ENCODE assay signal across 1 cellular context in the genomic region with DNA sequence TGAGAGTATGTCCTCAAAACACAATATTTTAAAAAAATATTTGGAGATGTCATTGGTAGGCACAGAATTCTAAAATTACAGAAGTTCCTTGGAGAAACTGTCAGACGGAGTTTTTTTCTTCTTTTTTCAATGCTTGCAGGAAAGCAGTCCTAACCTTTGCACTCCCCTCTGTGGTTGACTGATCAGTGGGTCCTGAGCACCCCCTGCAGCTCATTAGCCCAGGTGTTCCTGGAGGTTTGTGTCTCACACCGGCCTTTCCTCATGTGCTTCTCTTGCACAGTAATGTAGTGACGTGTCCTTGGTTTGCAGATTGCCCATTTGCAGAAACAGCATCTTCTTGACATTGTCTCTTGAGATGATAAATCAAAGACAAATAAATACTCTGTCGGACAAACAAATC.
TF ChIP-seq lines count a peak whose summit lies in the region.

No MANE protein-coding gene starts in this region.

TF ChIP-seq in GM23338, 12 proteins besides CTCF, POLR2A, EP300 and RAD21 (continued from another document):
- TF ChIP-seq, protein P1, sequence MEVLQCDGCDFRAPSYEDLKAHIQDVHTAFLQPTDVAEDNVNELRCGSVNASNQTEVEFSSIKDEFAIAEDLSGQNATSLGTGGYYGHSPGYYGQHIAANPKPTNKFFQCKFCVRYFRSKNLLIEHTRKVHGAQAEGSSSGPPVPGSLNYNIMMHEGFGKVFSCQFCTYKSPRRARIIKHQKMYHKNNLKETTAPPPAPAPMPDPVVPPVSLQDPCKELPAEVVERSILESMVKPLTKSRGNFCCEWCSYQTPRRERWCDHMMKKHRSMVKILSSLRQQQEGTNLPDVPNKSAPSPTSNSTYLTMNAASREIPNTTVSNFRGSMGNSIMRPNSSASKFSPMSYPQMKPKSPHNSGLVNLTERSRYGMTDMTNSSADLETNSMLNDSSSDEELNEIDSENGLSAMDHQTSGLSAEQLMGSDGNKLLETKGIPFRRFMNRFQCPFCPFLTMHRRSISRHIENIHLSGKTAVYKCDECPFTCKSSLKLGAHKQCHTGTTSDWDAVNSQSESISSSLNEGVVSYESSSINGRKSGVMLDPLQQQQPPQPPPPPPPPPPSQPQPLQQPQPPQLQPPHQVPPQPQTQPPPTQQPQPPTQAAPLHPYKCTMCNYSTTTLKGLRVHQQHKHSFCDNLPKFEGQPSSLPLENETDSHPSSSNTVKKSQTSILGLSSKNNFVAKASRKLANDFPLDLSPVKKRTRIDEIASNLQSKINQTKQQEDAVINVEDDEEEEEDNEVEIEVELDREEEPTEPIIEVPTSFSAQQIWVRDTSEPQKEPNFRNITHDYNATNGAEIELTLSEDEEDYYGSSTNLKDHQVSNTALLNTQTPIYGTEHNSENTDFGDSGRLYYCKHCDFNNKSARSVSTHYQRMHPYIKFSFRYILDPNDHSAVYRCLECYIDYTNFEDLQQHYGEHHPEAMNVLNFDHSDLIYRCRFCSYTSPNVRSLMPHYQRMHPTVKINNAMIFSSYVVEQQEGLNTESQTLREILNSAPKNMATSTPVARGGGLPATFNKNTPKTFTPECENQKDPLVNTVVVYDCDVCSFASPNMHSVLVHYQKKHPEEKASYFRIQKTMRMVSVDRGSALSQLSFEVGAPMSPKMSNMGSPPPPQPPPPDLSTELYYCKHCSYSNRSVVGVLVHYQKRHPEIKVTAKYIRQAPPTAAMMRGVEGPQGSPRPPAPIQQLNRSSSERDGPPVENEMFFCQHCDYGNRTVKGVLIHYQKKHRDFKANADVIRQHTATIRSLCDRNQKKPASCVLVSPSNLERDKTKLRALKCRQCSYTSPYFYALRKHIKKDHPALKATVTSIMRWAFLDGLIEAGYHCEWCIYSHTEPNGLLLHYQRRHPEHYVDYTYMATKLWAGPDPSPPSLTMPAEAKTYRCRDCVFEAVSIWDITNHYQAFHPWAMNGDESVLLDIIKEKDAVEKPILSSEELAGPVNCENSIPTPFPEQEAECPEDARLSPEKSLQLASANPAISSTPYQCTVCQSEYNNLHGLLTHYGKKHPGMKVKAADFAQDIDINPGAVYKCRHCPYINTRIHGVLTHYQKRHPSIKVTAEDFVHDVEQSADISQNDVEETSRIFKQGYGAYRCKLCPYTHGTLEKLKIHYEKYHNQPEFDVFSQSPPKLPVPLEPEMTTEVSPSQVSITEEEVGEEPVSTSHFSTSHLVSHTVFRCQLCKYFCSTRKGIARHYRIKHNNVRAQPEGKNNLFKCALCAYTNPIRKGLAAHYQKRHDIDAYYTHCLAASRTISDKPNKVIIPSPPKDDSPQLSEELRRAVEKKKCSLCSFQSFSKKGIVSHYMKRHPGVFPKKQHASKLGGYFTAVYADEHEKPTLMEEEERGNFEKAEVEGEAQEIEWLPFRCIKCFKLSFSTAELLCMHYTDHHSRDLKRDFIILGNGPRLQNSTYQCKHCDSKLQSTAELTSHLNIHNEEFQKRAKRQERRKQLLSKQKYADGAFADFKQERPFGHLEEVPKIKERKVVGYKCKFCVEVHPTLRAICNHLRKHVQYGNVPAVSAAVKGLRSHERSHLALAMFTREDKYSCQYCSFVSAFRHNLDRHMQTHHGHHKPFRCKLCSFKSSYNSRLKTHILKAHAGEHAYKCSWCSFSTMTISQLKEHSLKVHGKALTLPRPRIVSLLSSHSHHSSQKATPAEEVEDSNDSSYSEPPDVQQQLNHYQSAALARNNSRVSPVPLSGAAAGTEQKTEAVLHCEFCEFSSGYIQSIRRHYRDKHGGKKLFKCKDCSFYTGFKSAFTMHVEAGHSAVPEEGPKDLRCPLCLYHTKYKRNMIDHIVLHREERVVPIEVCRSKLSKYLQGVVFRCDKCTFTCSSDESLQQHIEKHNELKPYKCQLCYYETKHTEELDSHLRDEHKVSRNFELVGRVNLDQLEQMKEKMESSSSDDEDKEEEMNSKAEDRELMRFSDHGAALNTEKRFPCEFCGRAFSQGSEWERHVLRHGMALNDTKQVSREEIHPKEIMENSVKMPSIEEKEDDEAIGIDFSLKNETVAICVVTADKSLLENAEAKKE (CRISPR knock-in tag; IDR thresholded peaks at IDR 0.05): no peak
- no peak for TF ChIP-seq STAT1 (IDR thresholded peaks at IDR 0.05; ENCODE audit: unreplicated experiment)
- TF ChIP-seq, protein P2, sequence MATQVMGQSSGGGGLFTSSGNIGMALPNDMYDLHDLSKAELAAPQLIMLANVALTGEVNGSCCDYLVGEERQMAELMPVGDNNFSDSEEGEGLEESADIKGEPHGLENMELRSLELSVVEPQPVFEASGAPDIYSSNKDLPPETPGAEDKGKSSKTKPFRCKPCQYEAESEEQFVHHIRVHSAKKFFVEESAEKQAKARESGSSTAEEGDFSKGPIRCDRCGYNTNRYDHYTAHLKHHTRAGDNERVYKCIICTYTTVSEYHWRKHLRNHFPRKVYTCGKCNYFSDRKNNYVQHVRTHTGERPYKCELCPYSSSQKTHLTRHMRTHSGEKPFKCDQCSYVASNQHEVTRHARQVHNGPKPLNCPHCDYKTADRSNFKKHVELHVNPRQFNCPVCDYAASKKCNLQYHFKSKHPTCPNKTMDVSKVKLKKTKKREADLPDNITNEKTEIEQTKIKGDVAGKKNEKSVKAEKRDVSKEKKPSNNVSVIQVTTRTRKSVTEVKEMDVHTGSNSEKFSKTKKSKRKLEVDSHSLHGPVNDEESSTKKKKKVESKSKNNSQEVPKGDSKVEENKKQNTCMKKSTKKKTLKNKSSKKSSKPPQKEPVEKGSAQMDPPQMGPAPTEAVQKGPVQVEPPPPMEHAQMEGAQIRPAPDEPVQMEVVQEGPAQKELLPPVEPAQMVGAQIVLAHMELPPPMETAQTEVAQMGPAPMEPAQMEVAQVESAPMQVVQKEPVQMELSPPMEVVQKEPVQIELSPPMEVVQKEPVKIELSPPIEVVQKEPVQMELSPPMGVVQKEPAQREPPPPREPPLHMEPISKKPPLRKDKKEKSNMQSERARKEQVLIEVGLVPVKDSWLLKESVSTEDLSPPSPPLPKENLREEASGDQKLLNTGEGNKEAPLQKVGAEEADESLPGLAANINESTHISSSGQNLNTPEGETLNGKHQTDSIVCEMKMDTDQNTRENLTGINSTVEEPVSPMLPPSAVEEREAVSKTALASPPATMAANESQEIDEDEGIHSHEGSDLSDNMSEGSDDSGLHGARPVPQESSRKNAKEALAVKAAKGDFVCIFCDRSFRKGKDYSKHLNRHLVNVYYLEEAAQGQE (IDR thresholded peaks at IDR 0.05; ENCODE audit: unreplicated experiment): no peak
- no peak for TF ChIP-seq EZH2 (IDR thresholded peaks at IDR 0.05; ENCODE audit: low read depth, unreplicated experiment)
- TF ChIP-seq CREB1 (CRISPR knock-in tag; IDR thresholded peaks at IDR 0.05; ENCODE audit: low read depth): no peak
- no peak for TF ChIP-seq JUNB (IDR thresholded peaks at IDR 0.05; ENCODE audit: unreplicated experiment)
- TF ChIP-seq EZH2phosphoT487 (IDR thresholded peaks at IDR 0.05; ENCODE audit: unreplicated experiment): no peak
- TF ChIP-seq, protein P3, sequence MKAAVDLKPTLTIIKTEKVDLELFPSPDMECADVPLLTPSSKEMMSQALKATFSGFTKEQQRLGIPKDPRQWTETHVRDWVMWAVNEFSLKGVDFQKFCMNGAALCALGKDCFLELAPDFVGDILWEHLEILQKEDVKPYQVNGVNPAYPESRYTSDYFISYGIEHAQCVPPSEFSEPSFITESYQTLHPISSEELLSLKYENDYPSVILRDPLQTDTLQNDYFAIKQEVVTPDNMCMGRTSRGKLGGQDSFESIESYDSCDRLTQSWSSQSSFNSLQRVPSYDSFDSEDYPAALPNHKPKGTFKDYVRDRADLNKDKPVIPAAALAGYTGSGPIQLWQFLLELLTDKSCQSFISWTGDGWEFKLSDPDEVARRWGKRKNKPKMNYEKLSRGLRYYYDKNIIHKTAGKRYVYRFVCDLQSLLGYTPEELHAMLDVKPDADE (IDR thresholded peaks at IDR 0.05): no peak
- TF ChIP-seq POLR2AphosphoS5 (IDR thresholded peaks at IDR 0.05; ENCODE audit: low read depth): no peak
